In the genomic region with DNA sequence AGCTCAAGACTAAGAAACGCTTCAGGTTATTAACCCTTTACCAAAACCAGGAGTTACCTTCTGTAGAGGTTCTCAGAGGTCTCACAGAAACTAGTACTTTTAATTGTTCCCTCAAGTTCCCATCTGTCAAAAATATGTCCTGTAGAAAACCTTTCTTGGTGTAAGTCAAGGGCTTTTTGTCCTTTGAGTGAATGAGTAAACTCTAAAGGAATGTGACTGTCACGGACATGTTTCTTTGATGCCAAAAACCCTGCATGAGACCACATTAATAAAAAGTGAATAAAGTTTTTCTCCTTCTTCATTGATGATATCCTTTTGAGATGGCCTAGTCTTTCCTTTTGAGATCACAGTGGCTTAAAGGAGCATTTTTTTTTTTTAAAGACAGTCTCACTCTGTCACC, we compare ENCODE assay signal across 17 cellular contexts.
A peak's percentile ranks its signal among the peaks of the same experiment; 100 is the strongest.
DNase-seq lines count a peak whose midpoint lies in the region; ATAC-seq and TF ChIP-seq lines count a peak whose summit lies in the region.
"Had no signal": no experiment of that assay in that cellular context is flagged by ENCODE, and none has a peak within 500 bp of the region (broad histone marks: within the 10 kb centered on the region; RNA-seq: fewer than 3 reads in every experiment).

No MANE protein-coding gene starts in this region.

- H3K79me2 ChIP-seq in HCT116 (ENCODE audit: insufficient read depth, low read length) = no peaks in the 10 kb centered on the region

- no peak for TF ChIP-seq RAD21 in HCT116 (IDR thresholded peaks at IDR 0.05; ENCODE audit: low read depth)

- no peaks in the 10 kb centered on the region for H4K20me1 ChIP-seq in HCT116 (ENCODE audit: insufficient read depth)

- H3K4me1 ChIP-seq in HCT116 (ENCODE audit: control insufficient read depth in 1 of 2, insufficient read depth in 2 of 2, low read length in 2 of 2) (peaks cover 6 to 9% of the 10 kb centered on the region in 2 experiments; a peak in 3 of 4 replicates), right lobe of liver (no peaks in the 10 kb centered on the region)
- H3K4me1 ChIP-seq: Caco-2 had no signal

- H2AFZ ChIP-seq in HCT116 (ENCODE audit: low read depth, low read length, poor library complexity, severe bottlenecking) = no peak overlapping the region

- H3K9ac ChIP-seq in HCT116 (ENCODE audit: low read length) = no peak overlapping the region
- H3K9ac ChIP-seq: KMS-11 had no signal

- H3K4me2 ChIP-seq in HCT116 (ENCODE audit: low read length) = peak overlapping the region; percentile 46
- H3K4me2 ChIP-seq: KMS-11 had no signal

- no peaks in the 10 kb centered on the region for H3K9me3 ChIP-seq in HCT116 (ENCODE audit: control insufficient read depth in 1 of 2, insufficient read depth in 1 of 2, low read depth in 1 of 2, low read length in 2 of 2)
- H3K9me3 ChIP-seq in right lobe of liver = no peaks in the 10 kb centered on the region
- H3K9me3 ChIP-seq: Caco-2, ovary had no signal

- CTCF ChIA-PET in HCT116 (lab: Charles Lee) = no interaction called here

- intact Hi-C loops in HCT116 (cut with micrococcal nuclease) (no loop called here), right lobe of liver (cut with DNase I) (no loop called here)

- BruUV-seq in HCT116 (replicated peaks; lab: Mats Ljungman, UMichigan) = no TSS peak

- TF ChIP-seq CTCF in HCT116 (IDR thresholded peaks at IDR 0.05 in 2 of 3, conservative IDR thresholded peaks at IDR 0.05 in 1 of 3; ENCODE audit: borderline replicate concordance in 1 of 3, insufficient read depth in 1 of 3, low read depth in 2 of 3, low read length in 2 of 3) (no peak), fibroblast of the aortic adventitia (IDR thresholded peaks at IDR 0.05; ENCODE audit: insufficient read depth, low read length) (no peak), right lobe of liver (IDR thresholded peaks at IDR 0.05) (no peak)

- RAD21 ChIA-PET in HCT116 (lab: Charles Lee; ENCODE audit: low non-redundant PET in 1 of 2, low total read pairs in 2 of 2, uncharacterized antibody in 2 of 2, unreplicated experiment in 2 of 2) = no interaction called here

- 54% methylated on average over 2 of the region's 2 CpGs for WGBS in right lobe of liver (ENCODE audit: insufficient coverage, low coverage, low lambda C conversion rate, missing lambda C conversion rate)

- H3K36me3 ChIP-seq in HCT116 (ENCODE audit: control insufficient read depth in 1 of 2, insufficient read depth in 2 of 2, low read length in 2 of 2) = no peaks in the 10 kb centered on the region
- no peaks in the 10 kb centered on the region for H3K36me3 ChIP-seq in right lobe of liver
- H3K36me3 ChIP-seq: ovary had no signal

- ATAC-seq in HCT116 = peak; percentile 72; the same call in 1 of the 2 replicates
- no peak for ATAC-seq in right lobe of liver
- ATAC-seq: activated naive CD4-positive, alpha-beta T cell treated with anti-CD3 and anti-CD28 coated beads, Interleukin-2, amount 50 U/mL, for 72 hours; activated T-cell treated with anti-CD3 and anti-CD28 coated beads, Interleukin-2, amount 50 U/mL, for 72 hours; left lobe of liver; T-cell had no signal

- TF ChIP-seq POLR2A in HCT116 (IDR thresholded peaks at IDR 0.05; ENCODE audit: borderline replicate concordance, extremely low read depth, insufficient read depth, insufficient read length) = no peak
- no peak for TF ChIP-seq POLR2A in right lobe of liver (IDR thresholded peaks at IDR 0.05)

- no peaks in the 10 kb centered on the region for H3K9me2 ChIP-seq in HCT116 (ENCODE audit: insufficient read depth)

- H3K27me3 ChIP-seq in HCT116 (ENCODE audit: insufficient read depth, low read length) (no peaks in the 10 kb centered on the region), right lobe of liver (no peaks in the 10 kb centered on the region)
- H3K27me3 ChIP-seq: ovary had no signal

- no peak overlapping the region for H3K27ac ChIP-seq in HCT116 (ENCODE audit: low read depth, low read length)
- no peak overlapping the region for H3K27ac ChIP-seq in right lobe of liver
- H3K27ac ChIP-seq: KMS-11, ovary had no signal

- DNase-seq in AG08395 (ENCODE audit: low spot score) (peak; percentile 51), HCT116 (ENCODE audit: low read depth, low spot score) (peak; percentile 7), SW480 (ENCODE audit: low spot score) (peak; percentile 36), fibroblast of the aortic adventitia (ENCODE audit: low read depth) (peak; percentile 8), NCI-H1694 treated with DMSO at 0.1 percent for 48 hours (lab: John Stamatoyannopoulos, UW) (no peak), right lobe of liver (no peak), NOMO-1 treated with dmso at 0.1 percent for 144 hours (lab: John Stamatoyannopoulos, UW; ENCODE audit: unreplicated experiment) (no peak), medulla oblongata (ENCODE audit: extremely low spot score) (no peak)
- DNase-seq: activated CD4-positive, alpha-beta T cell treated with anti-CD3 and anti-CD28 coated beads, Interleukin-2, amount 50 U/mL, for 48 hours; activated T-cell treated with anti-CD3 and anti-CD28 coated beads, Interleukin-2, amount 50 U/mL, for 72 hours; Caco-2; ovary; substantia nigra; T-cell had no signal

- POLR2A ChIA-PET in HCT116 (lab: Charles Lee) = no interaction called here

- H3K4me3 ChIP-seq in HCT116 (replicated peaks in 1 of 2; ENCODE audit: low read depth in 1 of 2, low read length in 2 of 2) (no peak overlapping the region), fibroblast of the aortic adventitia (ENCODE audit: low read depth, low read length) (no peak overlapping the region), right lobe of liver (no peak overlapping the region)
- H3K4me3 ChIP-seq: ovary had no signal

TF ChIP-seq in HCT116, 20 proteins besides CTCF, POLR2A, EP300 and RAD21:
- TF ChIP-seq EZH2 (IDR thresholded peaks at IDR 0.05) = no peak
- no peak for TF ChIP-seq POLR2AphosphoS5 (IDR thresholded peaks at IDR 0.05; ENCODE audit: low read depth, low read length)
- no peak for TF ChIP-seq REST (IDR thresholded peaks at IDR 0.05; ENCODE audit: low read depth)
- TF ChIP-seq CBX3 (IDR thresholded peaks at IDR 0.05; ENCODE audit: low read depth) = no peak
- no peak for TF ChIP-seq EZH2phosphoT487 (IDR thresholded peaks at IDR 0.05; ENCODE audit: borderline replicate concordance)
- TF ChIP-seq JUND (IDR thresholded peaks at IDR 0.05) = no peak
- TF ChIP-seq FOSL1 (IDR thresholded peaks at IDR 0.05; ENCODE audit: low read depth) = no peak
- TF ChIP-seq CEBPB (IDR thresholded peaks at IDR 0.05; ENCODE audit: low read depth) = no peak
- TF ChIP-seq EGR1 (IDR thresholded peaks at IDR 0.05; ENCODE audit: low read depth) = no peak
- TF ChIP-seq ZFX (IDR thresholded peaks at IDR 0.05) = no peak
- no peak for TF ChIP-seq YY1 (IDR thresholded peaks at IDR 0.05; ENCODE audit: extremely low read depth, insufficient replicate concordance, low read depth, low read length)
TF ChIP-seq in HCT116: peak in this region for 0.

Comparison
In these comparisons a context has a peak if more than half of its experiments do, and no peak if none do; other contexts are left out.
1. DNase-seq: peak in AG08395 (single experiment), HCT116 (single experiment), SW480 (single experiment) and fibroblast of the aortic adventitia (single experiment); none in NCI-H1694 treated with DMSO at 0.1 percent for 48 hours (single experiment), right lobe of liver (0 of 3), NOMO-1 treated with dmso at 0.1 percent for 144 hours (single experiment) and medulla oblongata (single experiment).